1 cellular context compared by ENCODE assay signal in the genomic region with DNA sequence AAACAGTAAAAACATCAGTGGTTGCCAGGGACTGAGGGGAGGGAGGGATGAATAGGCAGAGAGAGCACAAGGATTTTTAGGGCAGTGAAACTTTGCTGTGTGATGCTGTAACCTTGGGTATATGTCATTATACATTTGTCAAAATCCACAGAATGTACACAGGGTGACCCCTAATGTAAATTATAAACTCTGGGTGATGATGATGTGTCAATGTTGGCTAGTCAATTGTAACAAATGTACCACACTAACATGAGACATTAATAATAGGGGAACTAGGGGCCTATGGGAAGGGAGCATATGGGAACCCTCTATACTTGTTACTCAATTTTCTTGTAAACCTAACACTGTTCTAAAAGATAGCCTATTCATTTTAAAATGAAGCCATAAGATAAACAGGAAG.
TF ChIP-seq lines count a peak whose summit lies in the region.

No MANE protein-coding gene starts in this region.

TF ChIP-seq in IMR-90, 13 proteins besides CTCF, POLR2A, EP300 and RAD21:
- TF ChIP-seq MXI1 (IDR thresholded peaks at IDR 0.05; ENCODE audit: borderline replicate concordance, low read depth, low read length), result no peak
- no peak for TF ChIP-seq USF2 (IDR thresholded peaks at IDR 0.05; ENCODE audit: low read depth, low read length)
- no peak for TF ChIP-seq FOS (IDR thresholded peaks at IDR 0.05; ENCODE audit: low read depth, low read length)
- TF ChIP-seq RFX5 (IDR thresholded peaks at IDR 0.05; ENCODE audit: low read depth, low read length), result no peak
- no peak for TF ChIP-seq BHLHE40 (IDR thresholded peaks at IDR 0.05; ENCODE audit: low read depth, low read length)
- TF ChIP-seq, protein P1, sequence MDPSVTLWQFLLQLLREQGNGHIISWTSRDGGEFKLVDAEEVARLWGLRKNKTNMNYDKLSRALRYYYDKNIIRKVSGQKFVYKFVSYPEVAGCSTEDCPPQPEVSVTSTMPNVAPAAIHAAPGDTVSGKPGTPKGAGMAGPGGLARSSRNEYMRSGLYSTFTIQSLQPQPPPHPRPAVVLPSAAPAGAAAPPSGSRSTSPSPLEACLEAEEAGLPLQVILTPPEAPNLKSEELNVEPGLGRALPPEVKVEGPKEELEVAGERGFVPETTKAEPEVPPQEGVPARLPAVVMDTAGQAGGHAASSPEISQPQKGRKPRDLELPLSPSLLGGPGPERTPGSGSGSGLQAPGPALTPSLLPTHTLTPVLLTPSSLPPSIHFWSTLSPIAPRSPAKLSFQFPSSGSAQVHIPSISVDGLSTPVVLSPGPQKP (IDR thresholded peaks at IDR 0.05; ENCODE audit: borderline replicate concordance, low read depth, low read length), result no peak
- TF ChIP-seq NFE2L2 (IDR thresholded peaks at IDR 0.05; ENCODE audit: low read depth, low read length), result no peak
- no peak for TF ChIP-seq RCOR1 (IDR thresholded peaks at IDR 0.05; ENCODE audit: insufficient replicate concordance, low read length)
- TF ChIP-seq MAFK (IDR thresholded peaks at IDR 0.05; ENCODE audit: low read depth, low read length), result no peak
- TF ChIP-seq CHD1 (IDR thresholded peaks at IDR 0.05; ENCODE audit: low read depth, low read length), result no peak
- no peak for TF ChIP-seq SMC3 (IDR thresholded peaks at IDR 0.05; ENCODE audit: low read depth, low read length)
- TF ChIP-seq MAZ (IDR thresholded peaks at IDR 0.05; ENCODE audit: borderline replicate concordance, low read depth, low read length), result no peak
- no peak for TF ChIP-seq CEBPB (IDR thresholded peaks at IDR 0.05; ENCODE audit: low read depth, low read length)
